ENCODE assay signal across 2 cellular contexts in the genomic region with DNA sequence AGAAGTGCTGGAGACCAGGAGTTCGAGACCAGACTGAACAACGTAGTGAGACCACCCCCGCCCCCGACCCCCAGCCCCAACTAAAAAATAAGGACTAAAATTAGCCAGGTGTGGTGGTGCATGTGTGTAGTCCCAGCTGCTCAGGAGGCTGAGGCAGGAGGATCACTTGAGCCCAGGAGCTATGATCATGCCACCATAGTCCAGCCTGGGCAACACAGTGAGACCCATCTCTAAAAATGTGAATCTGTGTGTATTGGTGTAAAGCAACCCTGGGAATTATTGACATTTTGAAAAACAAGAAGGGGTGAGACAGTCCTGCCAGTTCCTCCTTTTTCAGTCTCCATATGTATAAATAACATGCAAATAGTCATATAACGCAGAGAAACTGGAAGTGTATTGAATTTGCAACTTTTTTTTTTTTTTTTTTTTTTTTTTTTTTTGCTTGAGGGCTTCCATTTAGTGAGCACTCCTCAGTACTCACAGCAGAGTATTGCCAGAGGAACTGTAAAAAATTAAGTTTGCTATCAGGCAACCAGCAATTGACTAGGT.
TF ChIP-seq lines count a peak whose summit lies in the region.

No MANE protein-coding gene starts in this region.

TF ChIP-seq in SK-N-SH, 30 proteins besides CTCF, POLR2A, EP300 and RAD21 (continued from another document):
- TF ChIP-seq, protein P1, sequence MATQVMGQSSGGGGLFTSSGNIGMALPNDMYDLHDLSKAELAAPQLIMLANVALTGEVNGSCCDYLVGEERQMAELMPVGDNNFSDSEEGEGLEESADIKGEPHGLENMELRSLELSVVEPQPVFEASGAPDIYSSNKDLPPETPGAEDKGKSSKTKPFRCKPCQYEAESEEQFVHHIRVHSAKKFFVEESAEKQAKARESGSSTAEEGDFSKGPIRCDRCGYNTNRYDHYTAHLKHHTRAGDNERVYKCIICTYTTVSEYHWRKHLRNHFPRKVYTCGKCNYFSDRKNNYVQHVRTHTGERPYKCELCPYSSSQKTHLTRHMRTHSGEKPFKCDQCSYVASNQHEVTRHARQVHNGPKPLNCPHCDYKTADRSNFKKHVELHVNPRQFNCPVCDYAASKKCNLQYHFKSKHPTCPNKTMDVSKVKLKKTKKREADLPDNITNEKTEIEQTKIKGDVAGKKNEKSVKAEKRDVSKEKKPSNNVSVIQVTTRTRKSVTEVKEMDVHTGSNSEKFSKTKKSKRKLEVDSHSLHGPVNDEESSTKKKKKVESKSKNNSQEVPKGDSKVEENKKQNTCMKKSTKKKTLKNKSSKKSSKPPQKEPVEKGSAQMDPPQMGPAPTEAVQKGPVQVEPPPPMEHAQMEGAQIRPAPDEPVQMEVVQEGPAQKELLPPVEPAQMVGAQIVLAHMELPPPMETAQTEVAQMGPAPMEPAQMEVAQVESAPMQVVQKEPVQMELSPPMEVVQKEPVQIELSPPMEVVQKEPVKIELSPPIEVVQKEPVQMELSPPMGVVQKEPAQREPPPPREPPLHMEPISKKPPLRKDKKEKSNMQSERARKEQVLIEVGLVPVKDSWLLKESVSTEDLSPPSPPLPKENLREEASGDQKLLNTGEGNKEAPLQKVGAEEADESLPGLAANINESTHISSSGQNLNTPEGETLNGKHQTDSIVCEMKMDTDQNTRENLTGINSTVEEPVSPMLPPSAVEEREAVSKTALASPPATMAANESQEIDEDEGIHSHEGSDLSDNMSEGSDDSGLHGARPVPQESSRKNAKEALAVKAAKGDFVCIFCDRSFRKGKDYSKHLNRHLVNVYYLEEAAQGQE (IDR thresholded peaks at IDR 0.05; ENCODE audit: low read depth, low read length), result no peak
- TF ChIP-seq, protein P2, sequence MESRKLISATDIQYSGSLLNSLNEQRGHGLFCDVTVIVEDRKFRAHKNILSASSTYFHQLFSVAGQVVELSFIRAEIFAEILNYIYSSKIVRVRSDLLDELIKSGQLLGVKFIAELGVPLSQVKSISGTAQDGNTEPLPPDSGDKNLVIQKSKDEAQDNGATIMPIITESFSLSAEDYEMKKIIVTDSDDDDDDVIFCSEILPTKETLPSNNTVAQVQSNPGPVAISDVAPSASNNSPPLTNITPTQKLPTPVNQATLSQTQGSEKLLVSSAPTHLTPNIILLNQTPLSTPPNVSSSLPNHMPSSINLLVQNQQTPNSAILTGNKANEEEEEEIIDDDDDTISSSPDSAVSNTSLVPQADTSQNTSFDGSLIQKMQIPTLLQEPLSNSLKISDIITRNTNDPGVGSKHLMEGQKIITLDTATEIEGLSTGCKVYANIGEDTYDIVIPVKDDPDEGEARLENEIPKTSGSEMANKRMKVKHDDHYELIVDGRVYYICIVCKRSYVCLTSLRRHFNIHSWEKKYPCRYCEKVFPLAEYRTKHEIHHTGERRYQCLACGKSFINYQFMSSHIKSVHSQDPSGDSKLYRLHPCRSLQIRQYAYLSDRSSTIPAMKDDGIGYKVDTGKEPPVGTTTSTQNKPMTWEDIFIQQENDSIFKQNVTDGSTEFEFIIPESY (IDR thresholded peaks at IDR 0.05; ENCODE audit: borderline replicate concordance, low read depth), result no peak
- TF ChIP-seq, protein P3, sequence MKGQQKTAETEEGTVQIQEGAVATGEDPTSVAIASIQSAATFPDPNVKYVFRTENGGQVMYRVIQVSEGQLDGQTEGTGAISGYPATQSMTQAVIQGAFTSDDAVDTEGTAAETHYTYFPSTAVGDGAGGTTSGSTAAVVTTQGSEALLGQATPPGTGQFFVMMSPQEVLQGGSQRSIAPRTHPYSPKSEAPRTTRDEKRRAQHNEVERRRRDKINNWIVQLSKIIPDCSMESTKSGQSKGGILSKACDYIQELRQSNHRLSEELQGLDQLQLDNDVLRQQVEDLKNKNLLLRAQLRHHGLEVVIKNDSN (IDR thresholded peaks at IDR 0.05; ENCODE audit: borderline replicate concordance, low read depth), result no peak
- TF ChIP-seq NFIC (IDR thresholded peaks at IDR 0.05; ENCODE audit: borderline replicate concordance) (no peak), JUND (IDR thresholded peaks at IDR 0.05) (no peak), YY1 (IDR thresholded peaks at IDR 0.05; ENCODE audit: low read depth) (no peak), RFX5 (IDR thresholded peaks at IDR 0.05; ENCODE audit: low read length) (no peak), TAF1 (IDR thresholded peaks at IDR 0.05; ENCODE audit: borderline replicate concordance, low read depth, low read length) (no peak), FOSL2 (IDR thresholded peaks at IDR 0.05; ENCODE audit: borderline replicate concordance, low read depth) (no peak), SMC3 (IDR thresholded peaks at IDR 0.05; ENCODE audit: low read depth, low read length) (no peak)
- TF ChIP-seq, protein P4, sequence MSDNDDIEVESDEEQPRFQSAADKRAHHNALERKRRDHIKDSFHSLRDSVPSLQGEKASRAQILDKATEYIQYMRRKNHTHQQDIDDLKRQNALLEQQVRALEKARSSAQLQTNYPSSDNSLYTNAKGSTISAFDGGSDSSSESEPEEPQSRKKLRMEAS (IDR thresholded peaks at IDR 0.05; ENCODE audit: low read depth), result no peak
- TF ChIP-seq, protein P5, sequence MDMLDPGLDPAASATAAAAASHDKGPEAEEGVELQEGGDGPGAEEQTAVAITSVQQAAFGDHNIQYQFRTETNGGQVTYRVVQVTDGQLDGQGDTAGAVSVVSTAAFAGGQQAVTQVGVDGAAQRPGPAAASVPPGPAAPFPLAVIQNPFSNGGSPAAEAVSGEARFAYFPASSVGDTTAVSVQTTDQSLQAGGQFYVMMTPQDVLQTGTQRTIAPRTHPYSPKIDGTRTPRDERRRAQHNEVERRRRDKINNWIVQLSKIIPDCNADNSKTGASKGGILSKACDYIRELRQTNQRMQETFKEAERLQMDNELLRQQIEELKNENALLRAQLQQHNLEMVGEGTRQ (IDR thresholded peaks at IDR 0.05; ENCODE audit: borderline replicate concordance, low read depth, low read length), result no peak

TF ChIP-seq in SK-N-SH treated with all-trans-retinoic acid at 6 μM for 48 hours, 23 proteins besides CTCF, POLR2A, EP300 and RAD21 (continued from another document):
- TF ChIP-seq, protein P6, sequence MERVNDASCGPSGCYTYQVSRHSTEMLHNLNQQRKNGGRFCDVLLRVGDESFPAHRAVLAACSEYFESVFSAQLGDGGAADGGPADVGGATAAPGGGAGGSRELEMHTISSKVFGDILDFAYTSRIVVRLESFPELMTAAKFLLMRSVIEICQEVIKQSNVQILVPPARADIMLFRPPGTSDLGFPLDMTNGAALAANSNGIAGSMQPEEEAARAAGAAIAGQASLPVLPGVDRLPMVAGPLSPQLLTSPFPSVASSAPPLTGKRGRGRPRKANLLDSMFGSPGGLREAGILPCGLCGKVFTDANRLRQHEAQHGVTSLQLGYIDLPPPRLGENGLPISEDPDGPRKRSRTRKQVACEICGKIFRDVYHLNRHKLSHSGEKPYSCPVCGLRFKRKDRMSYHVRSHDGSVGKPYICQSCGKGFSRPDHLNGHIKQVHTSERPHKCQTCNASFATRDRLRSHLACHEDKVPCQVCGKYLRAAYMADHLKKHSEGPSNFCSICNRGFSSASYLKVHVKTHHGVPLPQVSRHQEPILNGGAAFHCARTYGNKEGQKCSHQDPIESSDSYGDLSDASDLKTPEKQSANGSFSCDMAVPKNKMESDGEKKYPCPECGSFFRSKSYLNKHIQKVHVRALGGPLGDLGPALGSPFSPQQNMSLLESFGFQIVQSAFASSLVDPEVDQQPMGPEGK (CRISPR knock-in tag; IDR thresholded peaks at IDR 0.05; ENCODE audit: borderline replicate concordance), result no peak
